ENCODE assay signal across 21 cellular contexts in the genomic region with DNA sequence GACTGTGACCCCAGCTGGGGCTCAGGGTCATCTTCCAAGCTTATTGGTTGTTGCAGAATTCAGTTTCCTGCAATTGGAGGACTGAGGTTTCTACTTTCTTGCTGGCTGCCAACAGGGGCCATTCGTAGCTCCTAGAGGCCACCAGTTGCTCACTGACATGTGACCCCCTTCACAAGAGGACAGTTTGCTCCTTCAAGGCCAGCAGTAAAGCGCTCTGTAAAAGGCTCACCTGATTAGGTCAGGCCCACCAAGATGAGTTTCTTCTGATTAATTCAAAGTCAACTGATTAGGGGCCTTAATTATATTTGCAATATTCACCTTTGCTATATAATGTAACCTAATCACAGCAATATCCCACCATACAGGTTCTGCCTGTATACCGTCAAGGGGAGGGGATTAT.
"Had no signal": no experiment of that assay in that cellular context is flagged by ENCODE, and none has a peak within 500 bp of the region (broad histone marks: within the 10 kb centered on the region; RNA-seq: fewer than 3 reads in every experiment).

No MANE protein-coding gene starts in this region.

- H3K4me3 ChIP-seq: esophagus muscularis mucosa, mucosa of descending colon, tibial artery had no signal

- H3K4me1 ChIP-seq: esophagus muscularis mucosa, parathyroid adenoma, tibial artery had no signal

- H3K27ac ChIP-seq: esophagus muscularis mucosa, parathyroid adenoma, tibial artery had no signal

- H3K9me3 ChIP-seq: mucosa of descending colon had no signal

- H2AFZ ChIP-seq: parathyroid adenoma had no signal

- H3K36me3 ChIP-seq: esophagus muscularis mucosa, tibial artery had no signal

- H3K9ac ChIP-seq: parathyroid adenoma had no signal

- H3K79me2 ChIP-seq: parathyroid adenoma had no signal

- DNase-seq: activated B cell treated with CpG ODN at 0.5 μM for 24 hours; activated CD4-positive, alpha-beta memory T cell treated with anti-CD3 and anti-CD28 coated beads for 36 hours; activated CD4-positive, alpha-beta T cell treated with anti-CD3 and anti-CD28 coated beads for 4 hours; activated T-cell treated with anti-CD3 and anti-CD28 coated beads, Interleukin-2, amount 50 U/mL, for 24 hours; central memory CD4-positive, alpha-beta T cell; hippocampal formation; left cardiac atrium; mucosa of descending colon; nephron progenitor cell; nucleus accumbens; right cardiac atrium; stimulated activated CD4-positive, alpha-beta T cell treated with anti-CD3 and anti-CD28 coated beads, Interleukin-4, amount 100 ng/mL, for 4 hours; stimulated activated naive CD8-positive, alpha-beta T cell treated with anti-CD3 and anti-CD28 coated beads, Interleukin-15, amount 100 ng/mL, for 72 hours; T-helper 9 cell; tibial artery had no signal

- ATAC-seq: activated T-helper 17 cell treated with anti-CD3 and anti-CD28 coated beads, Interleukin-2, amount 50 U/mL, for 72 hours; mucosa of descending colon; right cardiac atrium; stimulated activated naive CD8-positive, alpha-beta T cell treated with anti-CD3 and anti-CD28 coated beads, Interleukin-15, amount 100 ng/mL, for 72 hours had no signal

- FAIRE-seq: astrocyte, colon, frontal cortex had no signal
